15 cellular contexts compared by ENCODE assay signal in genomic region chr11:85170184-85170583, GRCh38.
DNase-seq lines count a peak whose midpoint lies in the region; ATAC-seq and TF ChIP-seq lines count a peak whose summit lies in the region.
"Had no signal": no experiment of that assay in that cellular context is flagged by ENCODE, and none has a peak within 500 bp of the region (broad histone marks: within the 10 kb centered on the region; RNA-seq: fewer than 3 reads in every experiment).

No MANE protein-coding gene starts in this region.

- H3K9me3 Mint-ChIP-seq in Calu3 (ENCODE audit: low read depth, unreplicated experiment) (peaks cover 2% of the 10 kb centered on the region), mesothelial cell of epicardium (peaks cover 27% of the 10 kb centered on the region)
- peaks cover 9% of the 10 kb centered on the region for H3K9me3 Mint-ChIP-seq in activated CD4-positive, alpha-beta T cell treated with anti-CD3 and anti-CD28 coated beads, Interleukin-2, amount 10 ng/mL, durations not matched to agents 24 days and 14 days

- H3K4me3 Mint-ChIP-seq in Calu3 (ENCODE audit: low read depth, unreplicated experiment): peak overlapping the region; percentile 38
- no peak overlapping the region for H3K4me3 Mint-ChIP-seq in mesothelial cell of epicardium
- no peak overlapping the region for H3K4me3 Mint-ChIP-seq in activated CD4-positive, alpha-beta T cell treated with anti-CD3 and anti-CD28 coated beads, Interleukin-2, amount 10 ng/mL, durations not matched to agents 24 days and 14 days
- H3K4me3 Mint-ChIP-seq: activated CD4-positive, alpha-beta memory T cell treated with anti-CD3 and anti-CD28 coated beads for 36 hours; stimulated activated naive B cell treated with anti-CD40 and anti-IgM and Interleukin-4, amounts not matched to agents 10 μg/mL and 1 μg/mL and 100 μg/mL, for 72 hours; T-helper 17 cell had no signal

- TF ChIP-seq CTCF in Calu3 (IDR thresholded peaks at IDR 0.05; ENCODE audit: unreplicated experiment) (no peak), choroid plexus epithelial cell (conservative IDR thresholded peaks at IDR 0.05; ENCODE audit: low read depth, low read length) (no peak), mesothelial cell of epicardium (IDR thresholded peaks at IDR 0.05; ENCODE audit: unreplicated experiment) (no peak)

- BruUV-seq in Calu3 (replicated peaks; lab: Mats Ljungman, UMichigan): no TSS peak

- intact Hi-C loops in Calu3 (cut with micrococcal nuclease; ENCODE audit: unreplicated experiment): no loop called here
- intact Hi-C loops in activated CD4-positive, alpha-beta T cell treated with anti-CD3 and anti-CD28 coated beads, Interleukin-2, amount 10 ng/mL, durations not matched to agents 24 days and 14 days (cut with micrococcal nuclease): no loop called here

- ATAC-seq in GM18511 (IDR thresholded peaks at IDR 0.05; ENCODE audit: unreplicated experiment): no peak
- no peak for ATAC-seq in GM18858 (IDR thresholded peaks at IDR 0.05; ENCODE audit: unreplicated experiment)
- ATAC-seq: esophagus mucosa, psoas muscle, T-helper 17 cell had no signal

- DNase-seq in Calu3 (peak; percentile 7), LoVo (ENCODE audit: low spot score) (peak; percentile 51), choroid plexus epithelial cell (ENCODE audit: low read depth) (peak; percentile 63), mesothelial cell of epicardium (ENCODE audit: low spot score in 2 of 2, unreplicated experiment in 2 of 2) (no peak), 8988T (no peak)
- no peak for DNase-seq in activated CD4-positive, alpha-beta T cell treated with anti-CD3 and anti-CD28 coated beads, Interleukin-2, amount 10 ng/mL, durations not matched to agents 24 days and 14 days
- DNase-seq: activated CD4-positive, alpha-beta memory T cell treated with anti-CD3 and anti-CD28 coated beads for 36 hours; C1 segment of cervical spinal cord; psoas muscle; stimulated activated CD4-positive, alpha-beta T cell treated with anti-CD3 and anti-CD28 coated beads, Interleukin-4, amount 100 ng/mL, for 1 hour; stimulated activated naive B cell treated with anti-CD40 and anti-IgM and Interleukin-4, amounts not matched to agents 10 μg/mL and 1 μg/mL and 100 μg/mL, for 72 hours; T-helper 17 cell had no signal

- H3K36me3 Mint-ChIP-seq in Calu3 (ENCODE audit: insufficient read depth, unreplicated experiment) (no peaks in the 10 kb centered on the region), mesothelial cell of epicardium (no peaks in the 10 kb centered on the region)
- no peaks in the 10 kb centered on the region for H3K36me3 Mint-ChIP-seq in activated CD4-positive, alpha-beta T cell treated with anti-CD3 and anti-CD28 coated beads, Interleukin-2, amount 10 ng/mL, durations not matched to agents 24 days and 14 days (ENCODE audit: low read depth)
- H3K36me3 Mint-ChIP-seq: activated CD4-positive, alpha-beta memory T cell treated with anti-CD3 and anti-CD28 coated beads for 36 hours had no signal

- H3K4me1 Mint-ChIP-seq in Calu3 (ENCODE audit: low read depth, unreplicated experiment): peaks cover 14% of the 10 kb centered on the region
- peaks cover 13% of the 10 kb centered on the region for H3K4me1 Mint-ChIP-seq in mesothelial cell of epicardium
- no peaks in the 10 kb centered on the region for H3K4me1 Mint-ChIP-seq in activated CD4-positive, alpha-beta T cell treated with anti-CD3 and anti-CD28 coated beads, Interleukin-2, amount 10 ng/mL, durations not matched to agents 24 days and 14 days
- H3K4me1 Mint-ChIP-seq: stimulated activated naive B cell treated with anti-CD40 and anti-IgM and Interleukin-4, amounts not matched to agents 10 μg/mL and 1 μg/mL and 100 μg/mL, for 72 hours; T-helper 17 cell had no signal

- H3K27me3 Mint-ChIP-seq in Calu3 (ENCODE audit: unreplicated experiment) (no peaks in the 10 kb centered on the region), mesothelial cell of epicardium (ENCODE audit: low read depth) (no peaks in the 10 kb centered on the region)
- no peaks in the 10 kb centered on the region for H3K27me3 Mint-ChIP-seq in activated CD4-positive, alpha-beta T cell treated with anti-CD3 and anti-CD28 coated beads, Interleukin-2, amount 10 ng/mL, durations not matched to agents 24 days and 14 days
- H3K27me3 Mint-ChIP-seq: activated CD4-positive, alpha-beta memory T cell treated with anti-CD3 and anti-CD28 coated beads for 36 hours; stimulated activated naive B cell treated with anti-CD40 and anti-IgM and Interleukin-4, amounts not matched to agents 10 μg/mL and 1 μg/mL and 100 μg/mL, for 72 hours; T-helper 17 cell had no signal

- H3K27ac Mint-ChIP-seq in Calu3 (ENCODE audit: unreplicated experiment) (peak overlapping the region; percentile 86), mesothelial cell of epicardium (peak overlapping the region; percentile 59)
- H3K27ac Mint-ChIP-seq in activated CD4-positive, alpha-beta T cell treated with anti-CD3 and anti-CD28 coated beads, Interleukin-2, amount 10 ng/mL, durations not matched to agents 24 days and 14 days: no peak overlapping the region
- H3K27ac Mint-ChIP-seq: activated CD4-positive, alpha-beta memory T cell treated with anti-CD3 and anti-CD28 coated beads for 36 hours; stimulated activated naive B cell treated with anti-CD40 and anti-IgM and Interleukin-4, amounts not matched to agents 10 μg/mL and 1 μg/mL and 100 μg/mL, for 72 hours; T-helper 17 cell had no signal

- CTCF ChIA-PET in Calu3 (lab: Charles Lee): no interaction called here

- no peak overlapping the region for H3K4me3 ChIP-seq in choroid plexus epithelial cell (ENCODE audit: low read depth, low read length)
- H3K4me3 ChIP-seq: psoas muscle had no signal

Comparison
In these comparisons a context has a peak if more than half of its experiments do, and no peak if none do; other contexts are left out.
1. DNase-seq: peak in Calu3 (single experiment), LoVo (single experiment) and choroid plexus epithelial cell (single experiment); none in mesothelial cell of epicardium (0 of 2), activated CD4-positive, alpha-beta T cell treated with anti-CD3 and anti-CD28 coated beads, Interleukin-2, amount 10 ng/mL, durations not matched to agents 24 days and 14 days (single experiment) and 8988T (single experiment).